In genomic region chr6:111606620-111607115, GRCh38 we compare ENCODE assay signal across 8 cellular contexts. TPM values are rescaled to one million over a fixed set of nuclear protein-coding genes. Genes with fewer than 3 reads are reported as not detected.
DNase-seq lines count a peak whose midpoint lies in the region; ATAC-seq and TF ChIP-seq lines count a peak whose summit lies in the region.

No MANE protein-coding gene starts in this region.

- no peak for TF ChIP-seq EP300 in esophagus muscularis mucosa (IDR thresholded peaks at IDR 0.05)

- no peak overlapping the region for H3K9ac ChIP-seq in rectal smooth muscle tissue (ENCODE audit: low read length)

- H3K9me3 ChIP-seq in Panc1 (ENCODE audit: control insufficient read depth, insufficient read depth, low read depth, low read length): no peaks in the 10 kb centered on the region
- H3K9me3 ChIP-seq in esophagus muscularis mucosa: no peaks in the 10 kb centered on the region

- peak overlapping the region; percentile 98 for H3K27ac ChIP-seq in Panc1 (ENCODE audit: low read length)
- peak overlapping the region; percentile 93 to 99 (median 96) for H3K27ac ChIP-seq in esophagus muscularis mucosa (replicated peaks in 1 of 4)
- H3K27ac ChIP-seq in rectal smooth muscle tissue (ENCODE audit: low read depth, low read length): peak overlapping the region; percentile 98

- 33% methylated on average over 6 of the region's 7 CpGs for WGBS in esophagus muscularis mucosa

- peaks cover 1% of the 10 kb centered on the region; the same call in 1 of the 2 replicates for H3K36me3 ChIP-seq in GM06990 (ENCODE audit: control insufficient read depth, insufficient read depth, low read length)
- H3K36me3 ChIP-seq in Panc1 (ENCODE audit: control insufficient read depth, insufficient read depth, low read length): no peaks in the 10 kb centered on the region
- H3K36me3 ChIP-seq in esophagus muscularis mucosa: no peaks in the 10 kb centered on the region
- no peaks in the 10 kb centered on the region for H3K36me3 ChIP-seq in rectal smooth muscle tissue (ENCODE audit: control insufficient read depth, insufficient read depth, low read length)

- peaks cover 39% of the 10 kb centered on the region for H3K4me1 ChIP-seq in Panc1 (ENCODE audit: control insufficient read depth, insufficient read depth, low read length)
- peaks cover 37 to 60% (median 48%) of the 10 kb centered on the region in 4 donors for H3K4me1 ChIP-seq in esophagus muscularis mucosa
- peaks cover 28% of the 10 kb centered on the region for H3K4me1 ChIP-seq in rectal smooth muscle tissue (ENCODE audit: control insufficient read depth, insufficient read depth, low read length)

- POLR2A ChIA-PET in Panc1 (lab: Charles Lee): interaction anchor here (0.6 to 1.2 kb wide), 4 partner anchors 27 to 341 kb away, joined by 3 to 6 read pairs (median 4); no protein-coding TSS in a partner anchor

- intact Hi-C loops in Panc1 (cut with micrococcal nuclease; ENCODE audit: unreplicated experiment): loop anchor here (5.0 kb wide), 1 partner anchor 124 kb away; the partner anchor contains the start of gene REV3L
- intact Hi-C loops in esophagus muscularis mucosa (cut with DNase I): no loop called here

- BruUV-seq in Panc1 (replicated peaks; lab: Mats Ljungman, UMichigan): no TSS peak

- in situ Hi-C loops in Panc1 (cut with HindIII; ENCODE audit: low pct_unique_long_range_greater_than_20kb, low sequenced_read_pairs): no loop called here

- CTCF ChIA-PET in Panc1 (lab: Charles Lee): interaction anchor here (0.6 to 0.8 kb wide), 3 partner anchors 46 to 556 kb away, joined by 4 to 9 read pairs (median 7); no protein-coding TSS in a partner anchor

- ATAC-seq in Panc1: no peak
- no peak for ATAC-seq in GM18498 (IDR thresholded peaks at IDR 0.05; ENCODE audit: unreplicated experiment)
- ATAC-seq in HG02642 (IDR thresholded peaks at IDR 0.05; ENCODE audit: poor library complexity, unreplicated experiment): no peak

- TF ChIP-seq CTCF in GM06990 (IDR thresholded peaks at IDR 0.05; ENCODE audit: insufficient read depth, low read length, poor library complexity, severe bottlenecking) (no peak), Panc1 (IDR thresholded peaks at IDR 0.05) (no peak), esophagus muscularis mucosa (IDR thresholded peaks at IDR 0.05) (no peak)

- H3K27me3 ChIP-seq in GM06990 (replicated peaks; ENCODE audit: control insufficient read depth, insufficient read depth, low read length): no peaks in the 10 kb centered on the region
- H3K27me3 ChIP-seq in Panc1 (ENCODE audit: control insufficient read depth, insufficient read depth, low read length): no peaks in the 10 kb centered on the region
- no peaks in the 10 kb centered on the region for H3K27me3 ChIP-seq in esophagus muscularis mucosa
- no peaks in the 10 kb centered on the region for H3K27me3 ChIP-seq in rectal smooth muscle tissue (ENCODE audit: control insufficient read depth, insufficient read depth, low read length)

- H3K4me3 ChIP-seq in GM06990 (replicated peaks; ENCODE audit: low read depth, low read length) (peak overlapping the region; percentile 85), Panc1 (ENCODE audit: low read depth in 2 of 2, low read length in 2 of 2) (peak overlapping the region; percentile 58 to 80), esophagus muscularis mucosa (peak overlapping the region; percentile 56 to 77 (median 64)), rectal smooth muscle tissue (ENCODE audit: low read length) (peak overlapping the region; percentile 69)

- DNase-seq in GM06990 (ENCODE audit: extremely low read depth, insufficient read length): peak; percentile 17
- DNase-seq in Panc1 (ENCODE audit: low read depth, low spot score): no peak
- DNase-seq in esophagus muscularis mucosa (ENCODE audit: extremely low spot score): no peak
- no peak for DNase-seq in SKM-1 (lab: John Stamatoyannopoulos, UW; ENCODE audit: unreplicated experiment)
- no peak for DNase-seq in NCI-H2107 treated with DMSO at 0.1 percent for 48 hours (lab: John Stamatoyannopoulos, UW; ENCODE audit: unreplicated experiment)

- no peak for TF ChIP-seq POLR2A in esophagus muscularis mucosa (IDR thresholded peaks at IDR 0.05; ENCODE audit: low read depth)

RNA-seq across cellular contexts. Expression of gene TRAF3IP2, which starts 1.0 kb away (rescaled TPM):
- total RNA-seq in Panc1 (2021; ENCODE audit: unreplicated experiment) (43.3 TPM), esophagus muscularis mucosa (10 to 100 TPM; 16.6 to 37.1 (median 32.4) TPM)
- 27.5 TPM for polyA plus RNA-seq in Panc1 (2012; ENCODE audit: insufficient read length)
